In the genomic region with DNA sequence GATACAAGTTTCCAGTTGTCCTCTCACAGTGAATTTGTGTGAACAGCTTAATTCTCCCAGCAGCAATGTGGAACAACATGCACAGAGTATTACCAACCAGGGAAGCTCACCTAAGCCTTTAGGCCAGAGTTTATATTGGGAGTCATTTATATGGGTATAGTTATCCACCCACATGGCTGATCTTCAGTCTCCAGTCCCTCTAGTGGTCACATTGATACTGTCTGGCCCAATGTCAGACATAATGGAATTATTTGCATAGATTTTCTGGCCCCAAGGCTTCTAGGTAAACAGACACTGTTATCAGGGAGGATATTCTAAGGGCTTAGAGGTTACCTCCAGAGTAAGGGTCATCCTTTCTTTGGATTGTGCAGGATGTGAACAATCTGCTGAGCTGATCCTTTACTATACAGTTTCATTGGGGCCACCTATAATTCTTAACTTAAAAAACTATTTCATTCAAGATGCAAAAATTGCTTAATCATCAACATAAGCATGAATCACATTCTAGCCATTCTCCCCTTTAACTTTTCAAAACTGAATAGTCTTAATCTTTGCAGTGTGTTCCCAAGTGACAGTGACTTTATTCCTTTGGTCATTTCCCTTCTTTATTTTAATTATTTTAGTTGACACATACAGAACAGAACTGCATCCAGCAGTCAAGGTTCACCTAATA, we compare ENCODE assay signal across 8 cellular contexts.
A peak's percentile ranks its signal among the peaks of the same experiment; 100 is the strongest.
DNase-seq lines count a peak whose midpoint lies in the region; ATAC-seq, FAIRE-seq and TF ChIP-seq lines count a peak whose summit lies in the region.

No MANE protein-coding gene starts in this region.

- H3K27me3 ChIP-seq in small intestine (ENCODE audit: control insufficient read depth in 2 of 2, insufficient read depth in 2 of 2, low read length in 2 of 2) (no peaks in the 10 kb centered on the region), ovary (no peaks in the 10 kb centered on the region), colonic mucosa (no peaks in the 10 kb centered on the region)

- H3K27ac Mint-ChIP-seq in activated CD4-positive, alpha-beta T cell treated with anti-CD3 and anti-CD28 coated beads, Interleukin-2, amount 10 ng/mL, durations not matched to agents 7 days and 5 days, result no peak overlapping the region

- no peak for TF ChIP-seq POLR2A in ovary (IDR thresholded peaks at IDR 0.05)

- intact Hi-C loops in ovary (cut with DNase I) (no loop called here), colonic mucosa (cut with DNase I) (no loop called here)

- H3K4me3 ChIP-seq in astrocyte of the spinal cord (ENCODE audit: low read depth, low read length) (no peak overlapping the region), small intestine (ENCODE audit: low read depth in 1 of 2, low read length in 2 of 2) (no peak overlapping the region), ovary (no peak overlapping the region), colonic mucosa (no peak overlapping the region)

- H3K27ac ChIP-seq in small intestine (ENCODE audit: low read depth in 1 of 2, low read length in 1 of 2) (no peak overlapping the region), ovary (no peak overlapping the region), colonic mucosa (no peak overlapping the region)

- no peak for FAIRE-seq in small intestine (lab: Jason Lieb, UNC)

- peaks cover 14% of the 10 kb centered on the region for H3K9me3 Mint-ChIP-seq in activated CD4-positive, alpha-beta T cell treated with anti-CD3 and anti-CD28 coated beads, Interleukin-2, amount 10 ng/mL, durations not matched to agents 7 days and 5 days

- peak; percentile 13 for DNase-seq in activated CD4-positive, alpha-beta T cell treated with anti-CD3 and anti-CD28 coated beads, Interleukin-2, amount 10 ng/mL, durations not matched to agents 7 days and 5 days
- no peak for DNase-seq in activated CD4-positive, alpha-beta T cell treated with anti-CD3 and anti-CD28 coated beads, Interleukin-2, amount 50 U/mL, for 4 hours
- no peak for DNase-seq in astrocyte of the spinal cord (ENCODE audit: low read depth, low spot score)
- DNase-seq in small intestine, result peak; percentile 9
- no peak for DNase-seq in ovary
- DNase-seq in NCI-H748 treated with DMSO at 0.1 percent for 48 hours (lab: John Stamatoyannopoulos, UW), result no peak
- no peak for DNase-seq in colonic mucosa

- no peaks in the 10 kb centered on the region for H3K4me1 Mint-ChIP-seq in activated CD4-positive, alpha-beta T cell treated with anti-CD3 and anti-CD28 coated beads, Interleukin-2, amount 10 ng/mL, durations not matched to agents 7 days and 5 days

- H3K27me3 Mint-ChIP-seq in activated CD4-positive, alpha-beta T cell treated with anti-CD3 and anti-CD28 coated beads, Interleukin-2, amount 10 ng/mL, durations not matched to agents 7 days and 5 days, result no peaks in the 10 kb centered on the region

- CTCF ChIA-PET in activated CD4-positive, alpha-beta T cell treated with anti-CD3 and anti-CD28 coated beads, Interleukin-2, amount 10 ng/mL, durations not matched to agents 7 days and 5 days (lab: Charles Lee), result interaction anchor here (0.7 to 1.0 kb wide), 2 partner anchors 19 to 41 kb away, joined by 3 to 4 read pairs; no protein-coding TSS in a partner anchor

- peak; percentile 60 for TF ChIP-seq CTCF in astrocyte of the spinal cord (IDR thresholded peaks at IDR 0.05; ENCODE audit: low read depth, low read length)
- no peak for TF ChIP-seq CTCF in ovary (IDR thresholded peaks at IDR 0.05)
- no peak for TF ChIP-seq CTCF in colonic mucosa (IDR thresholded peaks at IDR 0.05)

- TF ChIP-seq EP300 in ovary (IDR thresholded peaks at IDR 0.05), result no peak

- H3K4me1 ChIP-seq in small intestine (ENCODE audit: control insufficient read depth in 2 of 2, insufficient read depth in 1 of 2, low read depth in 1 of 2, low read length in 1 of 2) (no peaks in the 10 kb centered on the region), ovary (ENCODE audit: insufficient read depth) (no peaks in the 10 kb centered on the region), colonic mucosa (no peaks in the 10 kb centered on the region)

- H3K9me3 ChIP-seq in small intestine (ENCODE audit: control insufficient read depth, low read depth) (no peaks in the 10 kb centered on the region), ovary (no peaks in the 10 kb centered on the region), colonic mucosa (no peaks in the 10 kb centered on the region)

- no peaks in the 10 kb centered on the region for H3K36me3 ChIP-seq in small intestine (ENCODE audit: control insufficient read depth in 2 of 2, insufficient read depth in 2 of 2, low read length in 2 of 2)
- no peaks in the 10 kb centered on the region for H3K36me3 ChIP-seq in ovary
- H3K36me3 ChIP-seq in colonic mucosa, result no peaks in the 10 kb centered on the region

- H3K9ac ChIP-seq in colonic mucosa (ENCODE audit: low read depth in 2 of 2, low read length in 2 of 2), result no peak overlapping the region

- in situ Hi-C loops in astrocyte of the spinal cord (cut with HindIII; ENCODE audit: low sequenced_read_pairs), result no loop called here

- peak; percentile 65 for ATAC-seq in HG03342 (IDR thresholded peaks at IDR 0.05; ENCODE audit: unreplicated experiment)

- POLR2A ChIA-PET in activated CD4-positive, alpha-beta T cell treated with anti-CD3 and anti-CD28 coated beads, Interleukin-2, amount 10 ng/mL, durations not matched to agents 7 days and 5 days (lab: Charles Lee), result no interaction called here

- H3K36me3 Mint-ChIP-seq in activated CD4-positive, alpha-beta T cell treated with anti-CD3 and anti-CD28 coated beads, Interleukin-2, amount 10 ng/mL, durations not matched to agents 7 days and 5 days (ENCODE audit: low read depth), result peaks cover 21% of the 10 kb centered on the region

- no peak overlapping the region for H3K4me3 Mint-ChIP-seq in activated CD4-positive, alpha-beta T cell treated with anti-CD3 and anti-CD28 coated beads, Interleukin-2, amount 10 ng/mL, durations not matched to agents 7 days and 5 days

Comparison
In these comparisons a context has a peak if more than half of its experiments do, and no peak if none do; other contexts are left out.
1. DNase-seq: peak in activated CD4-positive, alpha-beta T cell treated with anti-CD3 and anti-CD28 coated beads, Interleukin-2, amount 10 ng/mL, durations not matched to agents 7 days and 5 days (single experiment) and small intestine (single experiment); none in activated CD4-positive, alpha-beta T cell treated with anti-CD3 and anti-CD28 coated beads, Interleukin-2, amount 50 U/mL, for 4 hours (0 of 2), astrocyte of the spinal cord (single experiment), ovary (0 of 5), NCI-H748 treated with DMSO at 0.1 percent for 48 hours (single experiment) and colonic mucosa (single experiment).